17 cellular contexts compared by ENCODE assay signal in the genomic region with DNA sequence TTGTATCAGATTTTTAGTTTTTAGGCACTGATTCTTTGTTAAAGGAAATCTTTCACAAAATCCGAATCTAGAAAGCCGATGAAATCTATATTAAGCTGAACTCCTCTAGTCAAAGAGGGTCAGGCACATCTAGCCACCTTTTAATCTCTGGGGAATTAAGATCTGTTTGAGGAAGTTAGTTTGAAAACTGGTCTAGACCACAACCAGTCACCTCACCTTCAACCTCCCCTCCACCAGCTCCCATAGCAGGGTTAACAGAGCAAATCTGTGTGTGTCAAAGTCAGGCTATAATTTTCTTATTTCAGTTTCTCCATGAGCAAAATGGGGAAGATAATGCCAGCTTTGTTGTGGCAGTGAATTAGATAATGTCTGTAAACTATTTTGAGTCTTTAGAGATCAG.
"Had no signal": no experiment of that assay in that cellular context is flagged by ENCODE, and none has a peak within 500 bp of the region (broad histone marks: within the 10 kb centered on the region; RNA-seq: fewer than 3 reads in every experiment).

No MANE protein-coding gene starts in this region.

- DNase-seq: activated CD4-positive, alpha-beta T cell treated with anti-CD3 and anti-CD28 coated beads, Interleukin-2, amount 50 U/mL, for 48 hours; activated CD8-positive, alpha-beta memory T cell treated with anti-CD3 and anti-CD28 coated beads, Interleukin-2, amount 10 ng/mL, durations not matched to agents 7 days and 5 days; activated naive CD4-positive, alpha-beta T cell treated with anti-CD3 and anti-CD28 coated beads for 36 hours; activated naive CD8-positive, alpha-beta T cell treated with anti-CD3 and anti-CD28 coated beads, Interleukin-2, amount 50 U/mL, for 24 hours; activated T-cell treated with anti-CD3 and anti-CD28 coated beads, Interleukin-2, amount 50 U/mL, for 1 hour; aorta; cortex of kidney; effector CD8-positive, alpha-beta T cell; esophagus squamous epithelium; hippocampal formation; kidney; left ventricle myocardium superior; mucosa of descending colon; naive thymus-derived CD4-positive, alpha-beta T cell; stimulated activated CD4-positive, alpha-beta T cell treated with anti-CD3 and anti-CD28 coated beads, Interleukin-12 subunit alpha, Interleukin-12 subunit beta, amount 100 ng/mL, for 4 hours; stimulated activated CD4-positive, alpha-beta T cell treated with anti-CD3 and anti-CD28 coated beads, Interleukin-2, amount 100 ng/mL, for 24 hours had no signal

- H3K36me3 ChIP-seq: esophagus squamous epithelium had no signal

- H3K4me3 ChIP-seq: esophagus squamous epithelium, mucosa of descending colon had no signal

- ATAC-seq: activated CD8-positive, alpha-beta memory T cell treated with anti-CD3 and anti-CD28 coated beads, Interleukin-2, amount 10 ng/mL, durations not matched to agents 7 days and 5 days; activated naive CD8-positive, alpha-beta T cell treated with anti-CD3 and anti-CD28 coated beads, Interleukin-2, amount 50 U/mL, for 24 hours; left ventricle myocardium superior; mucosa of descending colon; naive thymus-derived CD4-positive, alpha-beta T cell had no signal

- H3K27ac ChIP-seq: esophagus squamous epithelium had no signal

- FAIRE-seq: endothelial cell of umbilical vein, kidney had no signal

- H3K4me1 ChIP-seq: esophagus squamous epithelium had no signal

- H3K9me3 ChIP-seq: esophagus squamous epithelium, mucosa of descending colon had no signal
